Comparison of ENCODE assay signal across 1 cellular context in the genomic region with DNA sequence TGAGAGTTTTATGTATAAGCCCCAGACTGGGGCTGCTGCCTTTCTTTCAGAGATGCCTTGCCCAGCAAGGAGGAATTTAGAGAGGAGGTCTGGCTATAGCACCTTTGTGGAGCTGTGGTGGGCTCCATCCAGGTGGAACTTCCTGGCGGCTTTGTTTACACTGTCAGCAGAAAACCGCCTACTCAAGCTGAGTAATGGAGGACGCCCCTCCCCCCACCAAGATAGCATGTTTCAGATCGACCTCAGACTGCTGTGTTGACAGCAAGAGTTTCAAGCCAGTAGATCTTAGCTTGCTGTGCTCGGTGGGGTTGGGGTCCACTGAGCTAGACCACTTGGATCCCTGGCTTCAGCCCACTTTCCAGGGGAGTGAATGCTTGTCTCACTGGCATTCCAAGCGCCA.
TF ChIP-seq lines count a peak whose summit lies in the region.

No MANE protein-coding gene starts in this region.

TF ChIP-seq in A549, 52 proteins besides CTCF, POLR2A, EP300 and RAD21 (continued from another document):
- TF ChIP-seq, protein P1, sequence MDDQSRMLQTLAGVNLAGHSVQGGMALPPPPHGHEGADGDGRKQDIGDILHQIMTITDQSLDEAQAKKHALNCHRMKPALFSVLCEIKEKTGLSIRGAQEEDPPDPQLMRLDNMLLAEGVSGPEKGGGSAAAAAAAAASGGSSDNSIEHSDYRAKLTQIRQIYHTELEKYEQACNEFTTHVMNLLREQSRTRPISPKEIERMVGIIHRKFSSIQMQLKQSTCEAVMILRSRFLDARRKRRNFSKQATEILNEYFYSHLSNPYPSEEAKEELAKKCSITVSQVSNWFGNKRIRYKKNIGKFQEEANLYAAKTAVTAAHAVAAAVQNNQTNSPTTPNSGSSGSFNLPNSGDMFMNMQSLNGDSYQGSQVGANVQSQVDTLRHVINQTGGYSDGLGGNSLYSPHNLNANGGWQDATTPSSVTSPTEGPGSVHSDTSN (IDR thresholded peaks at IDR 0.05) = no peak
